2 cellular contexts compared by ENCODE assay signal in genomic region chr10:69848454-69848853, GRCh38.
TF ChIP-seq lines count a peak whose summit lies in the region.

No MANE protein-coding gene starts in this region.

TF ChIP-seq in HEK293, 187 proteins besides CTCF, POLR2A, EP300 and RAD21:
- no peak for TF ChIP-seq EGR2 (tag by site-specific recombination; IDR thresholded peaks at IDR 0.05; ENCODE audit: low read depth)
- TF ChIP-seq SCRT2 (tag by site-specific recombination; IDR thresholded peaks at IDR 0.05) = peak; percentile 89
- TF ChIP-seq SCRT1 (tag by site-specific recombination; IDR thresholded peaks at IDR 0.05; ENCODE audit: borderline replicate concordance) = peak; percentile 86; the same call in 1 of the 2 replicates
TF ChIP-seq in HEK293: peak in this region for 2.

TF ChIP-seq in endothelial cell of umbilical vein, 7 proteins besides CTCF, POLR2A, EP300 and RAD21:
- no peak for TF ChIP-seq JUN (IDR thresholded peaks at IDR 0.05; ENCODE audit: borderline replicate concordance, insufficient read depth, insufficient read length, low read depth)
- no peak for TF ChIP-seq MAX (IDR thresholded peaks at IDR 0.05; ENCODE audit: insufficient read depth, insufficient read length)
- TF ChIP-seq EZH2 (IDR thresholded peaks at IDR 0.05; ENCODE audit: borderline replicate concordance, low read depth, low read length, severe bottlenecking) = no peak
- no peak for TF ChIP-seq POLR2AphosphoS5 (IDR thresholded peaks at IDR 0.05; ENCODE audit: insufficient read depth, low read depth, low read length)
- TF ChIP-seq FOS (IDR thresholded peaks at IDR 0.05; ENCODE audit: borderline replicate concordance, insufficient read depth, low read length) = no peak
- TF ChIP-seq MYC (IDR thresholded peaks at IDR 0.05; ENCODE audit: low read depth, low read length) = no peak
- no peak for TF ChIP-seq GATA2 (IDR thresholded peaks at IDR 0.05; ENCODE audit: insufficient read depth, insufficient read length, low read depth, low read length)
